Comparison of ENCODE assay signal across 19 cellular contexts in genomic region chr5:96244696-96245095, GRCh38.
DNase-seq lines count a peak whose midpoint lies in the region; ATAC-seq, FAIRE-seq and TF ChIP-seq lines count a peak whose summit lies in the region.
"Had no signal": no experiment of that assay in that cellular context is flagged by ENCODE, and none has a peak within 500 bp of the region (broad histone marks: within the 10 kb centered on the region; RNA-seq: fewer than 3 reads in every experiment).

No MANE protein-coding gene starts in this region.

- intact Hi-C loops in heart left ventricle (cut with DNase I) (loop anchor here in 4 of 10 donors (5.0 to 10.0 kb wide), 6 partner anchors 48 to 387 kb away; partner anchors contain the start of gene ELL2 (in 1 of the 4)), Right ventricle myocardium inferior (cut with DNase I) (loop anchor here (5.0 kb wide), 3 partner anchors 48 to 387 kb away; no protein-coding TSS in a partner anchor), Panc1 (cut with micrococcal nuclease; ENCODE audit: unreplicated experiment) (no loop called here), HepG2 (cut with micrococcal nuclease; ENCODE audit: unreplicated experiment) (loop anchor here (1.0 to 5.0 kb wide), 5 partner anchors 44 to 278 kb away; no protein-coding TSS in a partner anchor), kidney (cut with DNase I) (no loop called here)

- TF ChIP-seq RAD21 in HepG2 (CRISPR knock-in tag; IDR thresholded peaks at IDR 0.05) = no peak

- no peaks in the 10 kb centered on the region for H3K36me3 ChIP-seq in heart left ventricle
- H3K36me3 ChIP-seq in Panc1 (ENCODE audit: control insufficient read depth, insufficient read depth, low read length) = no peaks in the 10 kb centered on the region
- no peaks in the 10 kb centered on the region for H3K36me3 ChIP-seq in HepG2 (replicated peaks in 1 of 2; ENCODE audit: control insufficient read depth in 1 of 2, insufficient read depth in 2 of 2, low read length in 2 of 2)
- no peaks in the 10 kb centered on the region for H3K36me3 ChIP-seq in kidney (ENCODE audit: control insufficient read depth in 1 of 2, insufficient read depth in 2 of 2, low read length in 2 of 2)

- DNase-seq in heart left ventricle (no peak), Right ventricle myocardium inferior (ENCODE audit: missing footprints) (no peak), Panc1 (ENCODE audit: low read depth, low spot score) (no peak), HepG2 (ENCODE audit: low spot score) (no peak), epidermal melanocyte (ENCODE audit: insufficient read length, low spot score) (no peak), mesenteric fat pad (ENCODE audit: low spot score) (no peak), kidney (no peak)
- DNase-seq in activated CD8-positive, alpha-beta memory T cell treated with anti-CD3 and anti-CD28 coated beads, Interleukin-2, amount 50 U/mL, for 4 hours = no peak
- DNase-seq: DMS153, Karpas-422, NCI-H187 treated with DMSO at 0.1 percent for 48 hours, NCI-H446, NCI-H748 treated with DMSO at 0.1 percent for 48 hours, SIG-M5 had no signal

- WGBS in heart left ventricle, 4 donors = 49 to 62% (median 57%) methylated on average over 2 of the region's 2 CpGs
- WGBS in HepG2 (ENCODE audit: low lambda C conversion rate) = 91% methylated on average over 2 of the region's 2 CpGs

- H3K4me1 ChIP-seq in heart left ventricle = peaks cover 0 to 44% (median 15%) of the 10 kb centered on the region in 12 donors
- peaks cover 22% of the 10 kb centered on the region for H3K4me1 ChIP-seq in Panc1 (ENCODE audit: control insufficient read depth, insufficient read depth, low read length)
- peaks cover 74% of the 10 kb centered on the region for H3K4me1 ChIP-seq in HepG2 (ENCODE audit: insufficient read depth, low read length)
- peaks cover 4 to 7% of the 10 kb centered on the region in 2 donors for H3K4me1 ChIP-seq in kidney (ENCODE audit: control insufficient read depth in 1 of 2, insufficient read depth in 1 of 2, low read depth in 1 of 2, low read length in 2 of 2)

- H2AFZ ChIP-seq in HepG2 (ENCODE audit: low read length) = no peak overlapping the region
- H2AFZ ChIP-seq: GM23338 had no signal

- H4K20me1 ChIP-seq in HepG2 (ENCODE audit: insufficient read depth, low read length) = no peaks in the 10 kb centered on the region

- TF ChIP-seq CTCF in heart left ventricle (IDR thresholded peaks at IDR 0.05) (no peak), Panc1 (IDR thresholded peaks at IDR 0.05) (no peak), HepG2 (CRISPR knock-in tag; IDR thresholded peaks at IDR 0.05) (no peak), kidney (IDR thresholded peaks at IDR 0.05; ENCODE audit: borderline replicate concordance, extremely low read depth, insufficient read depth) (no peak)

- H3K27ac ChIP-seq in heart left ventricle (peak overlapping the region in 9 of 12 donors; percentile 1 to 81 (median 19)), Panc1 (ENCODE audit: low read length) (peak overlapping the region; percentile 24; the same call in 1 of the 2 replicates), HepG2 (ENCODE audit: extremely low read length, insufficient read depth, low read length) (peak overlapping the region; percentile 75), kidney (ENCODE audit: low read depth in 2 of 2, low read length in 2 of 2) (no peak overlapping the region)
- H3K27ac ChIP-seq: C4-2B had no signal

- H3K4me2 ChIP-seq in HepG2 (ENCODE audit: low read depth, low read length) = peak overlapping the region; percentile 70
- H3K4me2 ChIP-seq: GM23338 had no signal

- no peak for TF ChIP-seq POLR2A in heart left ventricle (IDR thresholded peaks at IDR 0.05)
- no peak for TF ChIP-seq POLR2A in HepG2 (IDR thresholded peaks at IDR 0.05; ENCODE audit: insufficient read depth in 1 of 2, low read depth in 2 of 2, low read length in 2 of 2)

- H3K4me3 ChIP-seq in heart left ventricle (no peak overlapping the region), Panc1 (ENCODE audit: low read depth in 2 of 2, low read length in 2 of 2) (no peak overlapping the region), HepG2 (replicated peaks in 1 of 3; ENCODE audit: insufficient read depth in 1 of 3, low read depth in 2 of 3, low read length in 3 of 3) (peak overlapping the region in 1 of 3 experiments; percentile 36; a peak in 1 of 6 replicates), kidney (ENCODE audit: low read length in 2 of 2) (no peak overlapping the region)
- H3K4me3 ChIP-seq: GM23338 had no signal

- TF ChIP-seq EP300 in HepG2 (IDR thresholded peaks at IDR 0.05; ENCODE audit: low read depth in 2 of 2, low read length in 2 of 2) (no peak), HepG2 (CRISPR knock-in tag; IDR thresholded peaks at IDR 0.05; ENCODE audit: borderline replicate concordance) (no peak)

- H3K27me3 ChIP-seq in heart left ventricle (no peaks in the 10 kb centered on the region), Panc1 (ENCODE audit: control insufficient read depth, insufficient read depth, low read length) (no peaks in the 10 kb centered on the region), HepG2 (ENCODE audit: control insufficient read depth in 1 of 2, insufficient read depth in 2 of 2, low read length in 2 of 2) (no peaks in the 10 kb centered on the region)

- H3K9me3 ChIP-seq in heart left ventricle = peaks cover 0 to 4% (median 0%) of the 10 kb centered on the region in 12 donors
- no peaks in the 10 kb centered on the region for H3K9me3 ChIP-seq in Panc1 (ENCODE audit: control insufficient read depth, insufficient read depth, low read depth, low read length)
- H3K9me3 ChIP-seq in HepG2 (ENCODE audit: low read length) = no peaks in the 10 kb centered on the region
- no peaks in the 10 kb centered on the region for H3K9me3 ChIP-seq in kidney (ENCODE audit: control insufficient read depth in 1 of 2, low read length in 2 of 2)

- FAIRE-seq in HepG2 (lab: Jason Lieb, UNC) (no peak), kidney (lab: Jason Lieb, UNC) (no peak)
- FAIRE-seq: A204.1, GM12891, GM19239 had no signal

- no peaks in the 10 kb centered on the region for H3K79me2 ChIP-seq in HepG2 (ENCODE audit: insufficient read depth, low read length)

- POLR2A ChIA-PET in Panc1 (lab: Charles Lee) = no interaction called here
- POLR2A ChIA-PET in HepG2 (lab: Yijun Ruan, JAX) = interaction anchor here (2.0 kb wide), 1 partner anchor 57 kb away, joined by 5 read pairs; no protein-coding TSS in a partner anchor

- ATAC-seq in heart left ventricle (no peak), Right ventricle myocardium inferior (no peak), Panc1 (no peak), HepG2 (no peak)
- ATAC-seq: GM23338 had no signal

- CTCF ChIA-PET in Panc1 (lab: Charles Lee) = no interaction called here
- CTCF ChIA-PET in HepG2 (lab: Yijun Ruan, JAX; ENCODE audit: low intra/inter-chr PET ratio, low total read pairs) = no interaction called here

- peak overlapping the region; percentile 64 for H3K9ac ChIP-seq in HepG2 (ENCODE audit: insufficient read depth, low read depth, low read length)
- no peak overlapping the region for H3K9ac ChIP-seq in kidney (ENCODE audit: low read length in 2 of 2)

- in situ Hi-C loops in Panc1 (cut with HindIII; ENCODE audit: low pct_unique_long_range_greater_than_20kb, low sequenced_read_pairs) = no loop called here
- in situ Hi-C loops in HepG2 (cut with HindIII; ENCODE audit: extremely low pct_ligation_motif_present, low pct_unique_long_range_greater_than_20kb) = no loop called here

- no TSS peak for BruUV-seq in Panc1 (replicated peaks; lab: Mats Ljungman, UMichigan)
- no TSS peak for BruUV-seq in HepG2 (replicated peaks; lab: Mats Ljungman, UMichigan)

TF ChIP-seq in HepG2, 621 proteins besides CTCF, POLR2A, EP300 and RAD21:
- TF ChIP-seq MAFG (CRISPR knock-in tag; IDR thresholded peaks at IDR 0.05) (no peak), HNRNPK (IDR thresholded peaks at IDR 0.05; ENCODE audit: low read depth, low read length, poor library complexity, severe bottlenecking) (no peak), NCOR1 (IDR thresholded peaks at IDR 0.05; ENCODE audit: borderline replicate concordance, low read length) (no peak), ZNF737 (CRISPR knock-in tag; IDR thresholded peaks at IDR 0.05; ENCODE audit: borderline replicate concordance) (no peak), ZNF451 (CRISPR knock-in tag; IDR thresholded peaks at IDR 0.05) (no peak), MYNN (CRISPR knock-in tag; IDR thresholded peaks at IDR 0.05; ENCODE audit: low read depth) (no peak), SMYD3 (CRISPR knock-in tag; IDR thresholded peaks at IDR 0.05) (no peak), GFI1 (CRISPR knock-in tag; IDR thresholded peaks at IDR 0.05; ENCODE audit: borderline replicate concordance) (no peak), KLF6 (CRISPR knock-in tag; IDR thresholded peaks at IDR 0.05) (no peak), ZNF34 (CRISPR knock-in tag; IDR thresholded peaks at IDR 0.05; ENCODE audit: borderline replicate concordance) (no peak), GABPA (IDR thresholded peaks at IDR 0.05; ENCODE audit: low read depth, low read length) (no peak), GABPA (CRISPR knock-in tag; IDR thresholded peaks at IDR 0.05; ENCODE audit: low read depth) (no peak), AKAP8 (CRISPR knock-in tag; IDR thresholded peaks at IDR 0.05) (no peak), ZBTB26 (CRISPR knock-in tag; IDR thresholded peaks at IDR 0.05; ENCODE audit: borderline replicate concordance) (no peak), ZSCAN31 (CRISPR knock-in tag; IDR thresholded peaks at IDR 0.05; ENCODE audit: low read depth) (no peak)

Comparison
In these comparisons a context has a peak if more than half of its experiments do, and no peak if none do; other contexts are left out.
1. H3K27ac ChIP-seq: peak in heart left ventricle (9 of 12), Panc1 (single experiment) and HepG2 (single experiment); none in kidney (0 of 2).
2. intact Hi-C loops: an anchor here in Right ventricle myocardium inferior (5.0 kb wide) and HepG2 (1.0 to 5.0 kb wide); none called in Panc1 and kidney.